26 cellular contexts compared by ENCODE assay signal in the genomic region with DNA sequence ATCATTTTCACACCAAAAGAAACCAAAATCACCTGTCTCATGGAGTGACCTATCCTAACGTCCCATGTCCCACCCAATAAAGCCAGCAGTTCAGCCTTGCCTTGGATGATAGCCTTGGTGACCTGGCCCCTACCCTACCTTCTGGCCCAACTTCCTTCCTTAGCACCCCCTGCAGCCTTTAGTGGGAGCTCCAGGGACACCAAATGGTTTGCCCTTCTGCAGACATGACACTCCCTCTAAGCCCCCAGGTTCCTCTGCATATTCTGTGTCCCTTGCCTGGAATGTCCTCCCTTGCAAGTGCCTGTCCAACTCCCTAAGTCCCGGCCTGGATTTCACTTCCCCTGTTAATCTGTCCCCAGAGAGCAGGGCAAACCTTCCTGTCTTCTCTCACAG. TPM values are rescaled to one million over a fixed set of nuclear protein-coding genes. Genes with fewer than 3 reads are reported as not detected.
A peak's percentile ranks its signal among the peaks of the same experiment; 100 is the strongest.
DNase-seq lines count a peak whose midpoint lies in the region; ATAC-seq and TF ChIP-seq lines count a peak whose summit lies in the region.
"Had no signal": no experiment of that assay in that cellular context is flagged by ENCODE, and none has a peak within 500 bp of the region (broad histone marks: within the 10 kb centered on the region; RNA-seq: fewer than 3 reads in every experiment).

No MANE protein-coding gene starts in this region.

- H3K27ac Mint-ChIP-seq in GM23338 (no peak overlapping the region), memory B cell (peak overlapping the region; percentile 65)
- H3K27ac Mint-ChIP-seq: activated CD4-positive, alpha-beta memory T cell treated with anti-CD3 and anti-CD28 coated beads for 36 hours; nephron had no signal

- H3K9me3 Mint-ChIP-seq in GM23338, result no peaks in the 10 kb centered on the region; the same call in 2 of the 3 replicates
- no peaks in the 10 kb centered on the region for H3K9me3 Mint-ChIP-seq in memory B cell
- H3K9me3 Mint-ChIP-seq: activated CD4-positive, alpha-beta memory T cell treated with anti-CD3 and anti-CD28 coated beads for 36 hours; nephron; stimulated activated naive CD8-positive, alpha-beta T cell treated with anti-CD3 and anti-CD28 coated beads, Interleukin-15, Interleukin-2, amounts not matched to agents 100 ng/mL and 50 ng/mL, for 24 hours had no signal

- no peak overlapping the region for H2AFZ ChIP-seq in GM23338
- H2AFZ ChIP-seq: parathyroid adenoma had no signal

- H3K4me1 Mint-ChIP-seq in GM23338 (peaks cover 24% of the 10 kb centered on the region), memory B cell (peaks cover 14% of the 10 kb centered on the region)

- peaks cover 3% of the 10 kb centered on the region; the same call in 1 of the 2 replicates for H3F3A ChIP-seq in GM23338 (replicated peaks; ENCODE audit: low read depth)

- H3K9ac ChIP-seq in BLaER1 treated with 17β-estradiol and CSF1 and Interleukin-3, amounts not matched to agents 10 nM and 100 nM, result peak overlapping the region in 4 of 11 experiments; percentile 1 to 56 (median 4); a peak in 3 of 22 replicates
- H3K9ac ChIP-seq: parathyroid adenoma had no signal

- peak; percentile 18 for DNase-seq in GM23338 (ENCODE audit: low spot score)
- DNase-seq in WERI-Rb-1, result peak; percentile 41
- DNase-seq in memory B cell (ENCODE audit: low spot score in 2 of 2), result no peak
- DNase-seq in foreskin keratinocyte, result no peak
- no peak for DNase-seq in T-helper 9 cell
- DNase-seq: activated CD4-positive, alpha-beta memory T cell treated with anti-CD3 and anti-CD28 coated beads for 36 hours; activated T-cell treated with anti-CD3 and anti-CD28 coated beads for 4 hours; amniotic stem cell; effector memory CD4-positive, alpha-beta T cell; KG1; left ventricle myocardium inferior; NCI-H1436; NCI-H2107; NCI-H510A treated with DMSO at 0.1 percent for 48 hours; right lobe of liver; RPMI8226; stimulated activated CD4-positive, alpha-beta T cell treated with anti-CD3 and anti-CD28 coated beads, Interleukin-4, amount 100 ng/mL, for 4 hours; T1000 had no signal

- TF ChIP-seq CTCF in GM23338 (conservative IDR thresholded peaks at IDR 0.05; ENCODE audit: low read depth in 2 of 2) (0 out of 4 replicates have a peak, but pooled peaks of 1 of the 2 experiments have one; percentile 2), WERI-Rb-1 (IDR thresholded peaks at IDR 0.05; ENCODE audit: low read depth, low read length) (no peak), foreskin keratinocyte (conservative IDR thresholded peaks at IDR 0.05) (no peak)

- H3K4me1 ChIP-seq in BLaER1 treated with 17β-estradiol and CSF1 and Interleukin-3, amounts not matched to agents 10 nM and 100 nM, result peaks cover 53 to 100% (median 88%) of the 10 kb centered on the region in 10 experiments
- peaks cover 7% of the 10 kb centered on the region; the same call in 1 of the 2 replicates for H3K4me1 ChIP-seq in GM23338 (ENCODE audit: insufficient read depth)
- H3K4me1 ChIP-seq in foreskin keratinocyte, result no peaks in the 10 kb centered on the region
- H3K4me1 ChIP-seq: right lobe of liver had no signal

- H3K36me3 ChIP-seq in BLaER1 treated with 17β-estradiol and CSF1 and Interleukin-3, amounts not matched to agents 10 nM and 100 nM, result peaks cover 0 to 58% (median 41%) of the 10 kb centered on the region in 11 experiments; a peak in 20 of 22 replicates
- H3K36me3 ChIP-seq in GM23338 (ENCODE audit: insufficient read depth), result no peaks in the 10 kb centered on the region; the same call in 1 of the 2 replicates
- peaks cover 46% of the 10 kb centered on the region for H3K36me3 ChIP-seq in WERI-Rb-1

- ATAC-seq in GM23338 (no peak), memory B cell (ENCODE audit: low read depth) (no peak), GM21526 (IDR thresholded peaks at IDR 0.05; ENCODE audit: low FRiP score, unreplicated experiment) (no peak), HG03565 (IDR thresholded peaks at IDR 0.05; ENCODE audit: unreplicated experiment) (no peak), foreskin keratinocyte (no peak)
- ATAC-seq: gastroesophageal sphincter had no signal

- H3K36me3 Mint-ChIP-seq in GM23338 (ENCODE audit: low read depth) (peaks cover 30% of the 10 kb centered on the region), memory B cell (peaks cover 5% of the 10 kb centered on the region)

- no peaks in the 10 kb centered on the region for H3K9me3 ChIP-seq in BLaER1 treated with 17β-estradiol and CSF1 and Interleukin-3, amounts not matched to agents 10 nM and 100 nM (replicated peaks in 1 of 11)
- H3K9me3 ChIP-seq in WERI-Rb-1 (ENCODE audit: severe bottlenecking), result no peaks in the 10 kb centered on the region
- H3K9me3 ChIP-seq: gastroesophageal sphincter, left ventricle myocardium inferior, right lobe of liver had no signal

- no peaks in the 10 kb centered on the region for H3K9me2 ChIP-seq in GM23338 (ENCODE audit: insufficient read depth)

- H3K27me3 Mint-ChIP-seq in GM23338 (ENCODE audit: insufficient read depth, low read depth, poor library complexity) (peaks cover 50% of the 10 kb centered on the region), memory B cell (no peaks in the 10 kb centered on the region)
- H3K27me3 Mint-ChIP-seq: activated CD4-positive, alpha-beta memory T cell treated with anti-CD3 and anti-CD28 coated beads for 36 hours; stimulated activated naive CD8-positive, alpha-beta T cell treated with anti-CD3 and anti-CD28 coated beads, Interleukin-15, Interleukin-2, amounts not matched to agents 100 ng/mL and 50 ng/mL, for 24 hours had no signal

- peaks cover 0 to 72% (median 42%) of the 10 kb centered on the region in 11 experiments; a peak in 16 of 22 replicates for H4K20me1 ChIP-seq in BLaER1 treated with 17β-estradiol and CSF1 and Interleukin-3, amounts not matched to agents 10 nM and 100 nM
- peaks cover 4% of the 10 kb centered on the region; the same call in 1 of the 2 replicates for H4K20me1 ChIP-seq in GM23338 (replicated peaks; ENCODE audit: insufficient read depth)

- no peaks in the 10 kb centered on the region for H3K79me2 ChIP-seq in GM23338 (replicated peaks; ENCODE audit: insufficient read depth)
- H3K79me2 ChIP-seq: parathyroid adenoma had no signal

- H3K4me3 Mint-ChIP-seq in GM23338 (no peak overlapping the region), memory B cell (no peak overlapping the region)
- H3K4me3 Mint-ChIP-seq: activated CD4-positive, alpha-beta memory T cell treated with anti-CD3 and anti-CD28 coated beads for 36 hours; nephron; stimulated activated naive CD8-positive, alpha-beta T cell treated with anti-CD3 and anti-CD28 coated beads, Interleukin-15, Interleukin-2, amounts not matched to agents 100 ng/mL and 50 ng/mL, for 24 hours had no signal

- H3K27me3 ChIP-seq in BLaER1 treated with 17β-estradiol and CSF1 and Interleukin-3, amounts not matched to agents 10 nM and 100 nM, result no peaks in the 10 kb centered on the region
- H3K27me3 ChIP-seq in GM23338 (ENCODE audit: insufficient read depth) (peaks cover 15% of the 10 kb centered on the region; the same call in 1 of the 2 replicates), WERI-Rb-1 (ENCODE audit: insufficient read depth, low read depth, severe bottlenecking) (no peaks in the 10 kb centered on the region), foreskin keratinocyte (no peaks in the 10 kb centered on the region)
- H3K27me3 ChIP-seq: gastroesophageal sphincter, right lobe of liver had no signal

- H3K4me3 ChIP-seq in BLaER1 treated with 17β-estradiol and CSF1 and Interleukin-3, amounts not matched to agents 10 nM and 100 nM, result no peak overlapping the region; a peak in 1 of 20 replicates
- H3K4me3 ChIP-seq in GM23338, result no peak overlapping the region
- no peak overlapping the region for H3K4me3 ChIP-seq in WERI-Rb-1 (ENCODE audit: low read depth, low read length)
- H3K4me3 ChIP-seq: gastroesophageal sphincter, left ventricle myocardium inferior, right lobe of liver, SK-N-MC had no signal

- peak overlapping the region; percentile 7 to 89 (median 82); a peak in 20 of 22 replicates for H3K4me2 ChIP-seq in BLaER1 treated with 17β-estradiol and CSF1 and Interleukin-3, amounts not matched to agents 10 nM and 100 nM
- no peak overlapping the region for H3K4me2 ChIP-seq in GM23338

- H3K27ac ChIP-seq in BLaER1 treated with 17β-estradiol and CSF1 and Interleukin-3, amounts not matched to agents 10 nM and 100 nM, result peak overlapping the region in 1 of 11 experiments; percentile 66; a peak in 1 of 22 replicates
- no peak overlapping the region for H3K27ac ChIP-seq in GM23338 (ENCODE audit: low read depth)
- no peak overlapping the region for H3K27ac ChIP-seq in WERI-Rb-1
- no peak overlapping the region for H3K27ac ChIP-seq in foreskin keratinocyte
- H3K27ac ChIP-seq: gastroesophageal sphincter, left ventricle myocardium inferior, parathyroid adenoma, right lobe of liver, SK-N-MC had no signal

TF ChIP-seq in GM23338, 12 proteins besides CTCF, POLR2A, EP300 and RAD21 (continues in another document):
- TF ChIP-seq EZH2phosphoT487 (IDR thresholded peaks at IDR 0.05; ENCODE audit: unreplicated experiment) (no peak), CREB1 (CRISPR knock-in tag; IDR thresholded peaks at IDR 0.05; ENCODE audit: low read depth) (no peak), STAT1 (IDR thresholded peaks at IDR 0.05; ENCODE audit: unreplicated experiment) (no peak), POLR2AphosphoS5 (IDR thresholded peaks at IDR 0.05; ENCODE audit: low read depth) (no peak; the same call in 1 of the 2 replicates), ZNF331 (CRISPR knock-in tag; IDR thresholded peaks at IDR 0.05; ENCODE audit: low read depth) (no peak)

RNA-seq across cellular contexts. Expression of a gene that starts 2.2 kb away (rescaled TPM):
- total RNA-seq in GM23338 (2014; rRNA removed; shearing (Covaris generic)), result 0.14 TPM in 1 of 2 replicates, not detected in the other
- polyA plus RNA-seq in GM23338 (2016; fragmentation: Nextera tagmentation; extraction: Ambion mirVana), result 0.19 and 0.29 TPM in 2 replicates
- 0.03 and 0.04 TPM in 2 replicates for total RNA-seq in foreskin keratinocyte
- polyA plus RNA-seq in foreskin keratinocyte, result not detected in 2 replicates

RNA-seq across cellular contexts. Expression of a gene that starts 39.9 kb away (rescaled TPM):
- total RNA-seq in GM23338 (2014; rRNA removed; shearing (Covaris generic)), result 93.3 and 93.9 TPM in 2 replicates
- polyA plus RNA-seq in GM23338 (2016; fragmentation: Nextera tagmentation; extraction: Ambion mirVana), result 30.6 and 31.8 TPM in 2 replicates
- 74.6 and 76.8 TPM in 2 replicates for total RNA-seq in foreskin keratinocyte
- 59.2 and 67.8 TPM in 2 replicates for polyA plus RNA-seq in foreskin keratinocyte

Comparison
In these comparisons a context has a peak if more than half of its experiments do, and no peak if none do; other contexts are left out.
1. DNase-seq: peak in GM23338 (single experiment) and WERI-Rb-1 (single experiment); none in memory B cell (0 of 2), foreskin keratinocyte (0 of 2) and T-helper 9 cell (single experiment).